Comparison of ENCODE assay signal across 9 cellular contexts in the genomic region with DNA sequence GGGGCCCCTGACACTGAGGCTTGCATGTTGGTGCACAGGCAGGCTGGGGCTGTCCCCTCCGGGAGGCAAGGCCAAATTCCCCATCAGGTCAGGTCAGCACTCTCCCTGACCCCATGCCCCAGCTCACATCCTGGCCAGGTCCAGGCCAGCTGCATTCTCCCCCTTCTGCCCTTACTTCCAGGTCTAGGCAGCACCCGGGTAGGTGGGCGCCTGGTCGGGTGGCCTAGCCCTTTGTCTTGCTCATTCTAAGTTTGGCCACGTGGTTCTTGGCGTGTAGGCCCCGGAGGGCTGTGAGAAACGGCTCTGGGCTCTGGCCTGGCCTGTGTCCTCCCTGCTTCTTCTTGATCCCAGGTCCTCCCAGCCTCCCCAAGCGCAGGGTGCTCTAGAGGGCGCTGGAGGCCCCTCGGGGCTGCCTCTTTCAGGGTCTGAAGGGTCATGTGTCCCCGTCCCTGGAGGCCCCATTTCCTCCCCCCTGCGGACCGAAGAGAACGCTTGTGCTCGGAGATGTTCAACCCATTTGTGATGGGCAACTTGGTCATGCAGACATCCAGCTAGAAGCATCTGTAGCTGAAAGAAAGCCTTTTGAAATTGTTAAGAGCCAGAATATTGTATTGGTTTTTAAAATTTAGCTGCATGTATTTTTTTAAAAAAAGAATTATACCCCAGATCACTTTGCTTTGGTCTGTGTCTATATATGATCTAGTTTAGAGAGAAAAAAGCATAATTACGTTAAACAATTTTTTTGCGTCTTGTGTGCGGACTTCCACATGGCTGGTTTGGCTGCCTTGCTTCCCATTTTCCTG.
DNase-seq lines count a peak whose midpoint lies in the region; ATAC-seq and TF ChIP-seq lines count a peak whose summit lies in the region.
"Had no signal": no experiment of that assay in that cellular context is flagged by ENCODE, and none has a peak within 500 bp of the region (broad histone marks: within the 10 kb centered on the region; RNA-seq: fewer than 3 reads in every experiment).

No MANE protein-coding gene starts in this region.

- H3K27ac Mint-ChIP-seq in dendritic cell treated with granulocyte-macrophage colony-stimulating factor and Interleukin-4, amounts not matched to agents 40 ng/mL and 50 ng/mL, for 4 days: peak overlapping the region; percentile 95
- no peak overlapping the region for H3K27ac Mint-ChIP-seq in T-helper 2 cell treated with Interferon-gamma antibody and Interleukin-4, amounts not matched to agents 5 μg/mL and 100 μg/mL, for 36 hours

- ATAC-seq in GM18517 (IDR thresholded peaks at IDR 0.05; ENCODE audit: unreplicated experiment): no peak
- ATAC-seq in GM19328 (IDR thresholded peaks at IDR 0.05; ENCODE audit: unreplicated experiment): no peak
- ATAC-seq: pancreas had no signal

- no peaks in the 10 kb centered on the region for H3K9me3 Mint-ChIP-seq in dendritic cell treated with granulocyte-macrophage colony-stimulating factor and Interleukin-4, amounts not matched to agents 40 ng/mL and 50 ng/mL, for 4 days
- no peaks in the 10 kb centered on the region for H3K9me3 Mint-ChIP-seq in T-helper 2 cell treated with Interferon-gamma antibody and Interleukin-4, amounts not matched to agents 5 μg/mL and 100 μg/mL, for 36 hours

- H3K9me2 ChIP-seq in DOHH2 (replicated peaks; ENCODE audit: control insufficient read depth, low read length): no peaks in the 10 kb centered on the region

- TF ChIP-seq CTCF in DOHH2 (IDR thresholded peaks at IDR 0.05; ENCODE audit: low read depth, low read length, poor library complexity, severe bottlenecking): peak; percentile 59

- H3K36me3 ChIP-seq in DOHH2 (ENCODE audit: control insufficient read depth, low read length) (no peaks in the 10 kb centered on the region), muscle layer of duodenum (ENCODE audit: control insufficient read depth in 1 of 2, insufficient read depth in 2 of 2, low read length in 2 of 2) (no peaks in the 10 kb centered on the region)
- H3K36me3 ChIP-seq: pancreas had no signal

- peaks cover 11% of the 10 kb centered on the region for H3K27me3 Mint-ChIP-seq in dendritic cell treated with granulocyte-macrophage colony-stimulating factor and Interleukin-4, amounts not matched to agents 40 ng/mL and 50 ng/mL, for 4 days
- H3K27me3 Mint-ChIP-seq in T-helper 2 cell treated with Interferon-gamma antibody and Interleukin-4, amounts not matched to agents 5 μg/mL and 100 μg/mL, for 36 hours (ENCODE audit: low read depth): peaks cover 68% of the 10 kb centered on the region

- peaks cover 43% of the 10 kb centered on the region for H3K36me3 Mint-ChIP-seq in dendritic cell treated with granulocyte-macrophage colony-stimulating factor and Interleukin-4, amounts not matched to agents 40 ng/mL and 50 ng/mL, for 4 days (ENCODE audit: low read depth)
- H3K36me3 Mint-ChIP-seq in T-helper 2 cell treated with Interferon-gamma antibody and Interleukin-4, amounts not matched to agents 5 μg/mL and 100 μg/mL, for 36 hours (ENCODE audit: low read depth): peaks cover 4% of the 10 kb centered on the region

- H3K27ac ChIP-seq in DOHH2 (ENCODE audit: low read depth, low read length): no peak overlapping the region
- H3K27ac ChIP-seq in muscle layer of duodenum (ENCODE audit: low read length): peak overlapping the region; percentile 49

- no peak overlapping the region for H3K4me2 ChIP-seq in DOHH2 (ENCODE audit: low read length)

- peaks cover 48% of the 10 kb centered on the region for H3K4me1 Mint-ChIP-seq in dendritic cell treated with granulocyte-macrophage colony-stimulating factor and Interleukin-4, amounts not matched to agents 40 ng/mL and 50 ng/mL, for 4 days (ENCODE audit: low read depth)
- peaks cover 5% of the 10 kb centered on the region for H3K4me1 Mint-ChIP-seq in T-helper 2 cell treated with Interferon-gamma antibody and Interleukin-4, amounts not matched to agents 5 μg/mL and 100 μg/mL, for 36 hours (ENCODE audit: low read depth)

- no peaks in the 10 kb centered on the region for H3K79me2 ChIP-seq in DOHH2 (ENCODE audit: control insufficient read depth, low read length)

- H3K27me3 ChIP-seq in DOHH2 (ENCODE audit: control insufficient read depth, low read length) (peaks cover 20% of the 10 kb centered on the region), muscle layer of duodenum (ENCODE audit: low read depth, low read length) (no peaks in the 10 kb centered on the region)
- H3K27me3 ChIP-seq: pancreas had no signal

- H4K20me1 ChIP-seq in DOHH2 (ENCODE audit: control insufficient read depth, insufficient read depth, low read depth, low read length): no peaks in the 10 kb centered on the region

- H3K9me3 ChIP-seq in DOHH2 (ENCODE audit: control insufficient read depth, insufficient read depth, low read length): no peaks in the 10 kb centered on the region
- H3K9me3 ChIP-seq in muscle layer of duodenum (ENCODE audit: control insufficient read depth in 1 of 2, low read length in 2 of 2): no peaks in the 10 kb centered on the region
- H3K9me3 ChIP-seq: pancreas had no signal

- peaks cover 6% of the 10 kb centered on the region; the same call in 1 of the 2 replicates for H3K4me1 ChIP-seq in DOHH2 (ENCODE audit: control insufficient read depth, low read length)
- H3K4me1 ChIP-seq in muscle layer of duodenum (ENCODE audit: control insufficient read depth in 1 of 2, insufficient read depth in 2 of 2, low read length in 2 of 2): peaks cover 19 to 52% of the 10 kb centered on the region in 2 donors

- intact Hi-C loops in dendritic cell treated with granulocyte-macrophage colony-stimulating factor and Interleukin-4, amounts not matched to agents 40 ng/mL and 50 ng/mL, for 4 days (cut with micrococcal nuclease): loop anchor here (5.0 kb wide), 1 partner anchor 80 kb away; no protein-coding TSS in a partner anchor

- DNase-seq in LoVo (ENCODE audit: low spot score) (peak; percentile 38), dedifferentiated amniotic fluid mesenchymal stem cell (ENCODE audit: extremely low spot score) (no peak)
- DNase-seq in T-helper 2 cell treated with Interferon-gamma antibody and Interleukin-4, amounts not matched to agents 5 μg/mL and 100 μg/mL, for 36 hours (ENCODE audit: low spot score): no peak

- H3F3A ChIP-seq in DOHH2 (ENCODE audit: control insufficient read depth, insufficient read depth): no peaks in the 10 kb centered on the region

- H3K4me3 ChIP-seq in DOHH2 (ENCODE audit: low read length): no peak overlapping the region
- peak overlapping the region in 1 of 2 donors; percentile 77 for H3K4me3 ChIP-seq in muscle layer of duodenum (ENCODE audit: low read depth in 1 of 2, low read length in 2 of 2)
- H3K4me3 ChIP-seq: pancreas had no signal

- H3K4me3 Mint-ChIP-seq in dendritic cell treated with granulocyte-macrophage colony-stimulating factor and Interleukin-4, amounts not matched to agents 40 ng/mL and 50 ng/mL, for 4 days: peak overlapping the region; percentile 85
- H3K4me3 Mint-ChIP-seq in T-helper 2 cell treated with Interferon-gamma antibody and Interleukin-4, amounts not matched to agents 5 μg/mL and 100 μg/mL, for 36 hours: no peak overlapping the region
